ENCODE assay signal across 8 cellular contexts in the genomic region with DNA sequence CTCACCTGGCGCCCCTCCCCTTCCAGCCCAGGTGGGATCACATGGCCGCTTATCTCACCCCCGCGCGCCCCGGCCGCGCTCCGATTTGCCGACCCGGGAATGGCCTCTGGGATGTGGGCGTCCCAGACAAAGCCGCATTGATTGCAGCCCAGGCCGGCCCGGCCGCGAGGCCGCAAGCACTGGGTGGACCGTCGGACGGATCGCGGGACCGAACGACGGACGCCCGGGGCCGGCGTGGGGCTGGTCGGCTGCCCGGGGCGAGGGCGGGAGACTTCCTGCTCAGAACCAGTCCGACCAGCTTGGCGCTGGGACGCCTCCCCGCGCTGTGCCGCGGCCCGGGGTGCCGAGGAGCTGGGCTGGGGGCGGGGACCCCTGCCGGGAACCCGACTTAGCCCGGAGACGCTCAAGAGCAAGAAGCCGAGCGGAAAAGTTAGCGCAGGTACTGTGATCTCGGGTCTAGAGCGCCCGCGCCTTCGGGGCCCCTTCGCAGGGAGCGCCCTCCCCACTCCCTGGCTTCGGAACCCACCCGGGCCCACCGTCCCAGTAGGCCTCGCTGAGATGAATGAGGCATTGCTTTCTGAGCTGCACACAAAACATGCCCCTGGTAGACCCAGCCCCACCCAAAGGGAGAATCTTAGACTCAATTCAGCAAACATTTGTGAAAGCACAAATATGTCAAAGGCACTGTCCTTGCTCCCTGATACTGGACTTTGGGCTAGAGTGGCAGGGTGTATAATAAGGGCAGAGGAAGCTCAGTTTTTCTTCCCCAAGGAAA. TPM values are rescaled to one million over a fixed set of nuclear protein-coding genes. Genes with fewer than 3 reads are reported as not detected.
A peak's percentile ranks its signal among the peaks of the same experiment; 100 is the strongest.
DNase-seq lines count a peak whose midpoint lies in the region; ATAC-seq, FAIRE-seq and TF ChIP-seq lines count a peak whose summit lies in the region.
"Had no signal": no experiment of that assay in that cellular context is flagged by ENCODE, and none has a peak within 500 bp of the region (broad histone marks: within the 10 kb centered on the region; RNA-seq: fewer than 3 reads in every experiment).

No MANE protein-coding gene starts in this region.

- no peak overlapping the region for H3K27ac ChIP-seq in MM.1S (ENCODE audit: low read length)
- no peak overlapping the region for H3K27ac ChIP-seq in GM12878 (ENCODE audit: control insufficient read depth, insufficient read depth)
- peak overlapping the region; percentile 74 to 93 for H3K27ac ChIP-seq in kidney (ENCODE audit: low read depth in 2 of 2, low read length in 2 of 2)
- peak overlapping the region; percentile 94 for H3K27ac ChIP-seq in suprapubic skin

- H3F3A ChIP-seq in MM.1S (ENCODE audit: insufficient read depth, low read length) = no peaks in the 10 kb centered on the region

- no peak overlapping the region for H3K9ac ChIP-seq in MM.1S (ENCODE audit: low read length)
- no peak overlapping the region for H3K9ac ChIP-seq in GM12878 (ENCODE audit: control insufficient read depth, insufficient read depth, low read length)
- H3K9ac ChIP-seq in kidney (ENCODE audit: low read length in 2 of 2) = peak overlapping the region in 1 of 2 donors; percentile 68

- FAIRE-seq in GM12878 (lab: Jason Lieb, UNC) (no peak), kidney (lab: Jason Lieb, UNC) (no peak)

- H3K4me1 ChIP-seq in MM.1S (ENCODE audit: low read length) = no peaks in the 10 kb centered on the region
- H3K4me1 ChIP-seq in GM12878 (ENCODE audit: control insufficient read depth, insufficient read depth, low read length) = peaks cover 3% of the 10 kb centered on the region
- H3K4me1 ChIP-seq in kidney (ENCODE audit: control insufficient read depth in 1 of 2, insufficient read depth in 1 of 2, low read depth in 1 of 2, low read length in 2 of 2) = peaks cover 21 to 42% of the 10 kb centered on the region in 2 donors
- peaks cover 59% of the 10 kb centered on the region for H3K4me1 ChIP-seq in suprapubic skin

- intact Hi-C loops in GM12878 (cut with micrococcal nuclease; ENCODE audit: unreplicated experiment) = no loop called here
- intact Hi-C loops in kidney (cut with DNase I) = no loop called here

- H3K9me2 ChIP-seq in MM.1S (replicated peaks; ENCODE audit: insufficient read depth, low read length) = no peaks in the 10 kb centered on the region

- no peak for TF ChIP-seq RAD21 in GM12878 (IDR thresholded peaks at IDR 0.05; ENCODE audit: insufficient read depth, low read depth, low read length)

- no TSS peak for BruUV-seq in GM12878 (replicated peaks; lab: Mats Ljungman, UMichigan)

- H2AFZ ChIP-seq in MM.1S (ENCODE audit: low read length) = peak overlapping the region; percentile 15; the same call in 1 of the 2 replicates
- H2AFZ ChIP-seq in GM12878 (ENCODE audit: control insufficient read depth, low read depth, low read length) = no peak overlapping the region

- no peak for ATAC-seq in GM12878

- no peaks in the 10 kb centered on the region for H3K9me3 ChIP-seq in MM.1S (replicated peaks; ENCODE audit: insufficient read depth, low read length)
- no peaks in the 10 kb centered on the region for H3K9me3 ChIP-seq in GM12878 (replicated peaks; ENCODE audit: control insufficient read depth, insufficient read depth, low read length)
- H3K9me3 ChIP-seq in kidney (ENCODE audit: control insufficient read depth in 1 of 2, low read length in 2 of 2) = no peaks in the 10 kb centered on the region
- H3K9me3 ChIP-seq in suprapubic skin = no peaks in the 10 kb centered on the region

- CTCF ChIA-PET in GM12878 (lab: Yijun Ruan, JAX) = interaction anchor here (0.5 to 14.4 kb wide), 4 partner anchors 11 to 124 kb away, joined by 3 to 623 read pairs (median 4); no protein-coding TSS in a partner anchor

- TF ChIP-seq CTCF in MM.1S (IDR thresholded peaks at IDR 0.05; ENCODE audit: low read length) (no peak), GM12878 (IDR thresholded peaks at IDR 0.05 in 2 of 3, conservative IDR thresholded peaks at IDR 0.05 in 1 of 3; ENCODE audit: control insufficient read depth in 2 of 3, extremely low read depth in 1 of 3, insufficient read depth in 1 of 3, low read depth in 3 of 3, low read length in 3 of 3) (no peak), kidney (IDR thresholded peaks at IDR 0.05; ENCODE audit: borderline replicate concordance, extremely low read depth, insufficient read depth) (no peak), suprapubic skin (IDR thresholded peaks at IDR 0.05) (no peak)

- WGBS in GM12878 (ENCODE audit: insufficient coverage, insufficient replicate concordance, low lambda C conversion rate, missing lambda C conversion rate) = 48% methylated on average over 48 of the region's 62 CpGs
- WGBS in suprapubic skin = 15% methylated on average over 7 of the region's 62 CpGs

- no peaks in the 10 kb centered on the region for H3K79me2 ChIP-seq in MM.1S (ENCODE audit: low read length)
- no peaks in the 10 kb centered on the region for H3K79me2 ChIP-seq in GM12878 (ENCODE audit: control insufficient read depth, insufficient read depth, low read length)

- TF ChIP-seq POLR2A in GM12878 (IDR thresholded peaks at IDR 0.05; ENCODE audit: low read depth, low read length) (no peak), suprapubic skin (IDR thresholded peaks at IDR 0.05) (no peak)

- H3K36me3 ChIP-seq in MM.1S (replicated peaks; ENCODE audit: insufficient read depth, low read length) (no peaks in the 10 kb centered on the region), GM12878 (ENCODE audit: control insufficient read depth in 2 of 2, insufficient read depth in 2 of 2, low read length in 1 of 2) (no peaks in the 10 kb centered on the region), kidney (ENCODE audit: control insufficient read depth in 1 of 2, insufficient read depth in 2 of 2, low read length in 2 of 2) (no peaks in the 10 kb centered on the region), suprapubic skin (no peaks in the 10 kb centered on the region)

- H3K27me3 ChIP-seq in MM.1S (replicated peaks; ENCODE audit: insufficient read depth, low read length) (peaks cover 91% of the 10 kb centered on the region), GM12878 (replicated peaks in 1 of 2; ENCODE audit: control insufficient read depth in 2 of 2, insufficient read depth in 2 of 2, low read length in 1 of 2) (no peaks in the 10 kb centered on the region), suprapubic skin (peaks cover 25% of the 10 kb centered on the region)

- in situ Hi-C loops in GM12878 (cut with MboI) = no loop called here

- POLR2A ChIA-PET in GM12878 (lab: Charles Lee) = interaction anchor here (11.9 kb wide), 1 partner anchor 11 kb away, joined by 228 read pairs; no protein-coding TSS in a partner anchor

- H4K20me1 ChIP-seq in MM.1S (ENCODE audit: insufficient read depth, low read length) (no peaks in the 10 kb centered on the region), GM12878 (ENCODE audit: control insufficient read depth, insufficient read depth) (no peaks in the 10 kb centered on the region)

- H3K4me2 ChIP-seq in MM.1S (ENCODE audit: low read depth, low read length) (peak overlapping the region; percentile 54; the same call in 1 of the 2 replicates), GM12878 (ENCODE audit: control insufficient read depth, insufficient read depth) (no peak overlapping the region)

- SMC1A ChIA-PET in GM12878 (lab: Charles Lee; ENCODE audit: uncharacterized antibody, unreplicated experiment) = interaction anchor here (1.0 to 12.3 kb wide), 2 partner anchors 9 to 11 kb away, joined by 3 to 374 read pairs; no protein-coding TSS in a partner anchor

- no peak for DNase-seq in MM.1S
- DNase-seq in GM12878 (ENCODE audit: low read depth, low spot score) = no peak
- peak; percentile 84 for DNase-seq in kidney
- no peak for DNase-seq in suprapubic skin (ENCODE audit: low spot score in 2 of 2)
- DNase-seq in GOT3 (lab: John Stamatoyannopoulos, UW) = no peak
- no peak for DNase-seq in NCI-H82 (lab: John Stamatoyannopoulos, UW)
- DNase-seq in effector CD4-positive, alpha-beta T cell = no peak
- DNase-seq: activated T-cell treated with anti-CD3 and anti-CD28 coated beads for 4 hours had no signal

- peak overlapping the region; percentile 20; the same call in 1 of the 2 replicates for H3K4me3 ChIP-seq in MM.1S (ENCODE audit: low read length)
- no peak overlapping the region for H3K4me3 ChIP-seq in GM12878
- peak overlapping the region; percentile 1 to 68 for H3K4me3 ChIP-seq in kidney (ENCODE audit: low read length in 2 of 2)
- H3K4me3 ChIP-seq in suprapubic skin = peak overlapping the region; percentile 52

- TF ChIP-seq EP300 in GM12878 (IDR thresholded peaks at IDR 0.05; ENCODE audit: borderline replicate concordance in 1 of 2, control insufficient read depth in 1 of 2, low read depth in 2 of 2, low read length in 2 of 2) (no peak), suprapubic skin (IDR thresholded peaks at IDR 0.05) (no peak)

- RAD21 ChIA-PET in GM12878 (lab: Charles Lee; ENCODE audit: unreplicated experiment) = no interaction called here

RNA-seq across cellular contexts. Expression of a gene that starts 0.4 kb away (rescaled TPM):
- total RNA-seq in GM12878 (2013; cell fraction: nucleolus; rRNA removed) = 0.40 and 0.91 TPM in 2 replicates
- total RNA-seq in GM12878 (2014; rRNA removed) (0.22 and 0.40 TPM in 2 replicates), GM12878 (2014; rRNA removed; fragmentation: Illumina TruSeq; extraction: Trizol) (0.18 and 0.40 TPM in 2 replicates), GM12878 (2021) (0.26 and 0.53 TPM in 2 replicates), kidney (72.6 TPM), suprapubic skin (100 to 1,000 TPM; 175 to 303 (median 218) TPM)
- polyA plus RNA-seq in GM12878 (2011; ENCODE audit: low read depth) = 0.33 TPM
- polyA plus RNA-seq in GM12878 (2011; rRNA removed) (0.05 TPM in 1 of 2 replicates, not detected in the other), GM12878 (2014; fragmentation: Illumina TruSeq; extraction: Trizol) (0.11 and 0.48 TPM in 2 replicates), GM12878 (2014; fragmentation: Nextera tagmentation; extraction: Ambion mirVana) (not detected), GM12878 (2014; rRNA removed) (0.32 and 0.80 TPM in 2 replicates), GM12878 (2016; fragmentation: Nextera tagmentation; extraction: Ambion mirVana) (under 1 TPM in 1 of 2 experiments, not detected in 1; 0.16 TPM), kidney (ENCODE audit: insufficient read depth, low read depth, low replicate concordance) (70.7 TPM)
- 0.09 TPM in 1 of 2 replicates, not detected in the other for polyA plus RNA-seq in GM12878 (2011; cell fraction: cytosol; rRNA removed)
- polyA plus RNA-seq in GM12878 (2011; cell fraction: nucleus; rRNA removed) = 0.07 TPM in 1 of 2 replicates, not detected in the other
- polyA plus RNA-seq in GM12878 (2012) = 0.31 and 0.77 TPM in 2 replicates
- not detected in 2 replicates for polyA minus RNA-seq in GM12878 (2011; rRNA and poly(A)+ RNA removed)
- not detected in 2 replicates for polyA minus RNA-seq in GM12878 (2011; cell fraction: cytosol; rRNA and poly(A)+ RNA removed)
- not detected in 2 replicates for polyA minus RNA-seq in GM12878 (2011; cell fraction: nucleus; rRNA and poly(A)+ RNA removed)

RNA-seq across cellular contexts. Expression of a gene that starts 22.0 kb away (rescaled TPM):
- total RNA-seq in GM12878 (2013; cell fraction: nucleolus; rRNA removed) = 0.94 and 0.98 TPM in 2 replicates
- total RNA-seq in GM12878 (2014; rRNA removed) (under 0.01 TPM in 1 of 2 replicates, not detected in the other), GM12878 (2014; rRNA removed; fragmentation: Illumina TruSeq; extraction: Trizol) (0.14 TPM in 1 of 2 replicates, not detected in the other), GM12878 (2021) (not detected in 2 replicates), kidney (not detected), suprapubic skin (under 1 TPM in 2 of 4 donors, not detected in 2; 0.23 to 0.44 TPM)
- not detected for polyA plus RNA-seq in GM12878 (2011; ENCODE audit: low read depth)
- polyA plus RNA-seq in GM12878 (2011; rRNA removed) (0.41 and 0.50 TPM in 2 replicates), GM12878 (2014; fragmentation: Illumina TruSeq; extraction: Trizol) (not detected in 2 replicates), GM12878 (2014; fragmentation: Nextera tagmentation; extraction: Ambion mirVana) (under 1 TPM in 1 of 2 experiments, not detected in 1; 0.04 TPM), GM12878 (2014; rRNA removed) (0.39 TPM in 1 of 2 replicates, not detected in the other), GM12878 (2016; fragmentation: Nextera tagmentation; extraction: Ambion mirVana) (1 to 10 TPM in 1 of 2 experiments, under 1 TPM in 1; 0.20 to 1.0 TPM), kidney (ENCODE audit: insufficient read depth, low read depth, low replicate concordance) (17.7 TPM)
- polyA plus RNA-seq in GM12878 (2011; cell fraction: cytosol; rRNA removed) = 0.60 and 0.87 TPM in 2 replicates
- polyA plus RNA-seq in GM12878 (2011; cell fraction: nucleus; rRNA removed) = 0.48 and 1.0 TPM in 2 replicates
- polyA plus RNA-seq in GM12878 (2012) = 0.45 TPM in 1 of 2 replicates, not detected in the other
- polyA minus RNA-seq in GM12878 (2011; rRNA and poly(A)+ RNA removed) = 0.44 and 0.67 TPM in 2 replicates
- 0.13 TPM in 1 of 2 replicates, not detected in the other for polyA minus RNA-seq in GM12878 (2011; cell fraction: cytosol; rRNA and poly(A)+ RNA removed)
- 0.60 and 0.67 TPM in 2 replicates for polyA minus RNA-seq in GM12878 (2011; cell fraction: nucleus; rRNA and poly(A)+ RNA removed)

RNA-seq across cellular contexts. Expression of a gene that starts 22.1 kb away (rescaled TPM):
- not detected in 2 replicates for total RNA-seq in GM12878 (2013; cell fraction: nucleolus; rRNA removed)
- total RNA-seq in GM12878 (2014; rRNA removed) (not detected in 2 replicates), GM12878 (2014; rRNA removed; fragmentation: Illumina TruSeq; extraction: Trizol) (not detected in 2 replicates), GM12878 (2021) (not detected in 2 replicates), kidney (2.1 TPM), suprapubic skin (10 to 100 TPM in 3 of 4 donors, 1 to 10 TPM in 1; 7.9 to 54.6 (median 19.0) TPM)
- polyA plus RNA-seq in GM12878 (2011; ENCODE audit: low read depth) = not detected
- polyA plus RNA-seq in GM12878 (2011; rRNA removed) (not detected in 2 replicates), GM12878 (2014; fragmentation: Illumina TruSeq; extraction: Trizol) (not detected in 2 replicates), GM12878 (2014; fragmentation: Nextera tagmentation; extraction: Ambion mirVana) (not detected), GM12878 (2014; rRNA removed) (not detected in 2 replicates), GM12878 (2016; fragmentation: Nextera tagmentation; extraction: Ambion mirVana) (1 to 10 TPM in 1 of 2 experiments, not detected in 1; 2.2 TPM), kidney (ENCODE audit: insufficient read depth, low read depth, low replicate concordance) (117 TPM)
- not detected in 2 replicates for polyA plus RNA-seq in GM12878 (2011; cell fraction: cytosol; rRNA removed)
- not detected in 2 replicates for polyA plus RNA-seq in GM12878 (2011; cell fraction: nucleus; rRNA removed)
- not detected in 2 replicates for polyA plus RNA-seq in GM12878 (2012)
- not detected in 2 replicates for polyA minus RNA-seq in GM12878 (2011; rRNA and poly(A)+ RNA removed)
- not detected in 2 replicates for polyA minus RNA-seq in GM12878 (2011; cell fraction: cytosol; rRNA and poly(A)+ RNA removed)
- 0.19 TPM in 1 of 2 replicates, not detected in the other for polyA minus RNA-seq in GM12878 (2011; cell fraction: nucleus; rRNA and poly(A)+ RNA removed)

Comparison
In these comparisons a context has a peak if more than half of its experiments do, and no peak if none do; other contexts are left out.
1. H3K27ac ChIP-seq: peak in kidney (2 of 2) and suprapubic skin (single experiment); none in MM.1S (single experiment) and GM12878 (single experiment).
2. RNA of a gene that starts 0.4 kb away (total RNA-seq): 175 to 303 TPM in suprapubic skin and 72.6 TPM in kidney (single experiment); 0.18 to 0.91 TPM in GM12878; every median in the first group is over 10 times any median in the second.